Comparison of ENCODE assay signal across 8 cellular contexts in genomic region chr15:85533949-85534543, GRCh38.
DNase-seq lines count a peak whose midpoint lies in the region; ATAC-seq lines count a peak whose summit lies in the region.

No MANE protein-coding gene starts in this region.

- no peaks in the 10 kb centered on the region for H3K9me3 Mint-ChIP-seq in activated naive CD4-positive, alpha-beta T cell treated with anti-CD3 and anti-CD28 coated beads, Interleukin-2, amount 50 U/mL, for 24 hours
- H3K9me3 Mint-ChIP-seq in stimulated activated naive CD8-positive, alpha-beta T cell treated with anti-CD3 and anti-CD28 coated beads, Interleukin-15, amount 100 ng/mL, for 72 hours, result no peaks in the 10 kb centered on the region

- peak overlapping the region; percentile 5 for H3K27ac Mint-ChIP-seq in activated naive CD4-positive, alpha-beta T cell treated with anti-CD3 and anti-CD28 coated beads, Interleukin-2, amount 50 U/mL, for 24 hours
- peak overlapping the region in 1 of 2 donors; percentile 69 for H3K27ac Mint-ChIP-seq in stimulated activated naive CD8-positive, alpha-beta T cell treated with anti-CD3 and anti-CD28 coated beads, Interleukin-15, amount 100 ng/mL, for 72 hours

- peaks cover 12% of the 10 kb centered on the region for H3K36me3 Mint-ChIP-seq in activated naive CD4-positive, alpha-beta T cell treated with anti-CD3 and anti-CD28 coated beads, Interleukin-2, amount 50 U/mL, for 24 hours

- peaks cover 53% of the 10 kb centered on the region for H3K4me1 Mint-ChIP-seq in activated naive CD4-positive, alpha-beta T cell treated with anti-CD3 and anti-CD28 coated beads, Interleukin-2, amount 50 U/mL, for 24 hours
- peaks cover 42% of the 10 kb centered on the region for H3K4me1 Mint-ChIP-seq in stimulated activated naive CD8-positive, alpha-beta T cell treated with anti-CD3 and anti-CD28 coated beads, Interleukin-15, amount 100 ng/mL, for 72 hours

- no peaks in the 10 kb centered on the region for H3K27me3 Mint-ChIP-seq in activated naive CD4-positive, alpha-beta T cell treated with anti-CD3 and anti-CD28 coated beads, Interleukin-2, amount 50 U/mL, for 24 hours
- no peaks in the 10 kb centered on the region for H3K27me3 Mint-ChIP-seq in stimulated activated naive CD8-positive, alpha-beta T cell treated with anti-CD3 and anti-CD28 coated beads, Interleukin-15, amount 100 ng/mL, for 72 hours

- H3K4me3 Mint-ChIP-seq in activated naive CD4-positive, alpha-beta T cell treated with anti-CD3 and anti-CD28 coated beads, Interleukin-2, amount 50 U/mL, for 24 hours, result peak overlapping the region; percentile 20
- H3K4me3 Mint-ChIP-seq in stimulated activated naive CD8-positive, alpha-beta T cell treated with anti-CD3 and anti-CD28 coated beads, Interleukin-15, amount 100 ng/mL, for 72 hours, result peak overlapping the region; percentile 24 to 37

- no peak for DNase-seq in activated naive CD4-positive, alpha-beta T cell (lab: John Stamatoyannopoulos, UW)
- DNase-seq in UCSD-AML1 (lab: John Stamatoyannopoulos, UW; ENCODE audit: unreplicated experiment), result peak; percentile 15
- DNase-seq in stimulated activated naive CD8-positive, alpha-beta T cell treated with anti-CD3 and anti-CD28 coated beads, Interleukin-15, amount 100 ng/mL, for 72 hours, result no peak
- DNase-seq in iPS-NIHi11 (ENCODE audit: low spot score), result no peak
- no peak for DNase-seq in glomerular visceral epithelial cell (ENCODE audit: extremely low spot score)
- DNase-seq in NCI-H69 (lab: John Stamatoyannopoulos, UW), result no peak

- peak; percentile 90 for ATAC-seq in HG03045 (IDR thresholded peaks at IDR 0.05; ENCODE audit: unreplicated experiment)
- peak; percentile 78 for ATAC-seq in stimulated activated naive CD8-positive, alpha-beta T cell treated with anti-CD3 and anti-CD28 coated beads, Interleukin-15, amount 100 ng/mL, for 72 hours
